1 cellular context compared by ENCODE assay signal in the genomic region with DNA sequence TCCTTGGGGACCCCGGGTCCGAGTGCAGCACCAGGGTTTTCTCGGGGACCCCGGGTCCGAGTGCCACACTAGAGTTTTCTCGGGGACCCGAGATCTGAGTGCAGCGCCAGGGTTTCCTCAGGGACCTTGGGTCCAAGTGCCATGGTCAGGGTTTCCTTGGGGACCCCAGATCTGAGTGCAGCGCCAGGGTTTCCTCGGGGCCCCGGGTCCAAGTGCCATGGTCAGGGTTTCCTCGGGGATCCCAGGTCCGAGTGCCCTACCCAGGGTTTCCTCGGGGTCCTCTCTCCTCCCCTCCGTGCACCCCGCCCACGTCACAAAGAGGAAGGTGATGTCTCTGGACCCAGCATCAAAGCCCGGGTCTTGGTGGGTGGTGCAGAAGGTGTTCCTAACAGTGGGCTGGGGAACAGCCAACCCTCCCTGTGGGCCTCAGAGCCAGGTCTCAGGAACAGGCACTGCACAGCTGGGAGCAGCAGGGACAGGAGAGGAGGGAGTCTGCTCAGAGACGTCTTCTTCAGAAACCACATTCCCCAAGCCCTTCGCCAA.
TF ChIP-seq lines count a peak whose summit lies in the region.

No MANE protein-coding gene starts in this region.

TF ChIP-seq in IMR-90, 13 proteins besides CTCF, POLR2A, EP300 and RAD21 (continued from another document):
- TF ChIP-seq FOS (IDR thresholded peaks at IDR 0.05; ENCODE audit: low read depth, low read length) (no peak), RCOR1 (IDR thresholded peaks at IDR 0.05; ENCODE audit: insufficient replicate concordance, low read length) (no peak), CEBPB (IDR thresholded peaks at IDR 0.05; ENCODE audit: low read depth, low read length) (no peak), NFE2L2 (IDR thresholded peaks at IDR 0.05; ENCODE audit: low read depth, low read length) (no peak)
- TF ChIP-seq, protein P1, sequence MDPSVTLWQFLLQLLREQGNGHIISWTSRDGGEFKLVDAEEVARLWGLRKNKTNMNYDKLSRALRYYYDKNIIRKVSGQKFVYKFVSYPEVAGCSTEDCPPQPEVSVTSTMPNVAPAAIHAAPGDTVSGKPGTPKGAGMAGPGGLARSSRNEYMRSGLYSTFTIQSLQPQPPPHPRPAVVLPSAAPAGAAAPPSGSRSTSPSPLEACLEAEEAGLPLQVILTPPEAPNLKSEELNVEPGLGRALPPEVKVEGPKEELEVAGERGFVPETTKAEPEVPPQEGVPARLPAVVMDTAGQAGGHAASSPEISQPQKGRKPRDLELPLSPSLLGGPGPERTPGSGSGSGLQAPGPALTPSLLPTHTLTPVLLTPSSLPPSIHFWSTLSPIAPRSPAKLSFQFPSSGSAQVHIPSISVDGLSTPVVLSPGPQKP (IDR thresholded peaks at IDR 0.05; ENCODE audit: borderline replicate concordance, low read depth, low read length), result no peak
